Comparison of ENCODE assay signal across 26 cellular contexts in the genomic region with DNA sequence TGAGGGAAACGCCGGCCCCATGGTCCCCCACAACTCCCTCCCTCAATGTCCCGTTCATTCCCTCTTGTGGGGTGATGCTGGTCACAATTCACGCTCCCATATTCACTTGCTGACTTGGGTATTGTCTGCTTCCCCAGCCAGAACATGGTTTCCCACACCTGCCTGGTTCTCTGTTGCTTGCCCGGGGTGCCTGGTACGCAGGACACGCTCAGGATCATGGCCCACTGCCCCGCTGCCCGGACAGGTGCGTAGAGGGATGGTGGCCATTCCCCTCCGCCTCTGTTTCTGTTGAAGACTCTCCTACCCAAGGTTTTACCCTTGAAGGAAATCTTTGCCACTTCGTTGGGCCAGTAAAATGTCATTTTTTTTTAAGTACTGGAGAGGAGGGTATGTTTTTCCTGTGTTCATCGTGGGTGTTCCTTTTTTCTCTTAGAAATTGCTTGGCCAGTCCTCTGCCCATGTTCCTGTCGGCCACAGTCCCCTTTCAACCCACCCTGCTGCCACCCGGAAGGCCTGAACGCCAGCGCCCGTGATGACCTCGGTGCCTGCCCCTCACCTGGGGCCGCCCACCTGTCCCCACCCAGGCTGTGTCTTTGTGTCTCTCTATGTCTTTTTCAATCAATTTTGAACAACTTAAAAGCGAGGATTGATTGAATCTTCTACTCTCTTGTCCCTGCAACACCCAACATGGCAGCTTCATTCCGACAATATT. TPM values are rescaled to one million over a fixed set of nuclear protein-coding genes. Genes with fewer than 3 reads are reported as not detected.
"Had no signal": no experiment of that assay in that cellular context is flagged by ENCODE, and none has a peak within 500 bp of the region (broad histone marks: within the 10 kb centered on the region; RNA-seq: fewer than 3 reads in every experiment).

No MANE protein-coding gene starts in this region.

- H3K9me3 Mint-ChIP-seq: activated naive CD4-positive, alpha-beta T cell treated with anti-CD3 and anti-CD28 coated beads, Interleukin-2, amount 50 U/mL, for 24 hours; activated T-cell treated with anti-CD3 and anti-CD28 coated beads, Interleukin-2, amount 50 U/mL, for 4 hours; stimulated activated naive CD8-positive, alpha-beta T cell treated with anti-CD3 and anti-CD28 coated beads, Interleukin-15, Interleukin-2, amounts not matched to agents 100 ng/mL and 50 ng/mL, for 24 hours had no signal

- H3K27me3 Mint-ChIP-seq: activated CD4-positive, alpha-beta T cell treated with anti-CD3 and anti-CD28 coated beads for 36 hours; activated naive CD4-positive, alpha-beta T cell treated with anti-CD3 and anti-CD28 coated beads, Interleukin-2, amount 50 U/mL, for 24 hours; stimulated activated naive CD8-positive, alpha-beta T cell treated with anti-CD3 and anti-CD28 coated beads, Interleukin-15, Interleukin-2, amounts not matched to agents 100 ng/mL and 50 ng/mL, for 24 hours had no signal

- H3K27ac ChIP-seq: brain microvascular endothelial cell, coronary artery, gastrocnemius medialis, ovary, psoas muscle, tibial nerve, vagina had no signal

- H3K9me3 ChIP-seq: gastrocnemius medialis, ovary, psoas muscle, vagina had no signal

- DNase-seq: activated B cell treated with CpG ODN at 0.5 μM for 24 hours; activated CD4-positive, alpha-beta T cell treated with anti-CD3 and anti-CD28 coated beads for 36 hours; activated CD4-positive, alpha-beta T cell treated with anti-CD3 and anti-CD28 coated beads, Interleukin-2, amount 50 U/mL, for 48 hours; activated CD8-positive, alpha-beta memory T cell treated with anti-CD3 and anti-CD28 coated beads, Interleukin-2, amount 50 U/mL, for 48 hours; activated T-cell treated with anti-CD3 and anti-CD28 coated beads, Interleukin-2, amount 50 U/mL, for 4 hours; brain microvascular endothelial cell; central memory CD4-positive, alpha-beta T cell; gastrocnemius medialis; islet precursor cell; ovary; right cardiac atrium; stimulated activated CD4-positive, alpha-beta T cell treated with anti-CD3 and anti-CD28 coated beads, Interleukin-1b, Interleukin-23, amount 100 ng/mL, for 48 hours; T-helper 9 cell had no signal

- H3K4me3 Mint-ChIP-seq: activated B cell treated with CpG ODN at 0.5 μM for 24 hours; activated CD4-positive, alpha-beta T cell treated with anti-CD3 and anti-CD28 coated beads for 36 hours; activated naive CD4-positive, alpha-beta T cell treated with anti-CD3 and anti-CD28 coated beads, Interleukin-2, amount 50 U/mL, for 24 hours; activated T-cell treated with anti-CD3 and anti-CD28 coated beads, Interleukin-2, amount 50 U/mL, for 4 hours; naive thymus-derived CD8-positive, alpha-beta T cell; stimulated activated naive CD8-positive, alpha-beta T cell treated with anti-CD3 and anti-CD28 coated beads, Interleukin-15, Interleukin-2, amounts not matched to agents 100 ng/mL and 50 ng/mL, for 24 hours had no signal

- H3K36me3 Mint-ChIP-seq: activated naive CD4-positive, alpha-beta T cell treated with anti-CD3 and anti-CD28 coated beads, Interleukin-2, amount 50 U/mL, for 24 hours; naive thymus-derived CD8-positive, alpha-beta T cell had no signal

- H3K27me3 ChIP-seq: esophagus muscularis mucosa, gastrocnemius medialis, ovary, tibial nerve, vagina had no signal

- H3K27ac Mint-ChIP-seq: activated B cell treated with CpG ODN at 0.5 μM for 24 hours; activated CD4-positive, alpha-beta T cell treated with anti-CD3 and anti-CD28 coated beads for 36 hours; activated naive CD4-positive, alpha-beta T cell treated with anti-CD3 and anti-CD28 coated beads, Interleukin-2, amount 50 U/mL, for 24 hours; stimulated activated naive CD8-positive, alpha-beta T cell treated with anti-CD3 and anti-CD28 coated beads, Interleukin-15, Interleukin-2, amounts not matched to agents 100 ng/mL and 50 ng/mL, for 24 hours had no signal

- H3K36me3 ChIP-seq: brain microvascular endothelial cell, esophagus muscularis mucosa, gastrocnemius medialis, ovary, tibial nerve, vagina had no signal

- ATAC-seq: activated CD4-positive, alpha-beta T cell treated with anti-CD3 and anti-CD28 coated beads for 36 hours; activated T-cell treated with anti-CD3 and anti-CD28 coated beads, Interleukin-2, amount 50 U/mL, for 4 hours; gastrocnemius medialis; naive thymus-derived CD8-positive, alpha-beta T cell; psoas muscle; right cardiac atrium had no signal

- H3K4me3 ChIP-seq: coronary artery, esophagus muscularis mucosa, gastrocnemius medialis, lung, ovary, psoas muscle, skin epidermis, tibial nerve, vagina had no signal

- H3K4me1 Mint-ChIP-seq: activated B cell treated with CpG ODN at 0.5 μM for 24 hours; activated CD4-positive, alpha-beta T cell treated with anti-CD3 and anti-CD28 coated beads for 36 hours; activated naive CD4-positive, alpha-beta T cell treated with anti-CD3 and anti-CD28 coated beads, Interleukin-2, amount 50 U/mL, for 24 hours had no signal

RNA-seq across cellular contexts. Expression of a gene that starts 38.2 kb away (rescaled TPM):
- total RNA-seq: activated B cell treated with CpG ODN at 0.5 μM for 24 hours; activated CD4-positive, alpha-beta T cell treated with anti-CD3 and anti-CD28 coated beads for 36 hours; activated CD8-positive, alpha-beta memory T cell treated with anti-CD3 and anti-CD28 coated beads for 36 hours; activated T-cell treated with anti-CD3 and anti-CD28 coated beads, Interleukin-2, amount 50 U/mL, for 4 hours; aorta; esophagus muscularis mucosa; gastrocnemius medialis; lung; naive thymus-derived CD8-positive, alpha-beta T cell; ovary; psoas muscle; right cardiac atrium; T-helper 1 cell treated with Interleukin-12 subunit alpha and Interleukin-12 subunit beta and Interleukin-4 antibody, amounts not matched to agents 30 ng/mL and 1 ng/mL, for 36 hours; tibial nerve; vagina had no signal
- polyA plus RNA-seq: aorta; lung; naive thymus-derived CD8-positive, alpha-beta T cell; ovary; psoas muscle; right cardiac atrium had no signal
